19 cellular contexts compared by ENCODE assay signal in genomic region chr18:35172451-35173035, GRCh38.
"Had no signal": no experiment of that assay in that cellular context is flagged by ENCODE, and none has a peak within 500 bp of the region (broad histone marks: within the 10 kb centered on the region; RNA-seq: fewer than 3 reads in every experiment).

No MANE protein-coding gene starts in this region.

- H3K27ac Mint-ChIP-seq: activated CD4-positive, alpha-beta memory T cell treated with anti-CD3 and anti-CD28 coated beads for 36 hours; activated CD8-positive, alpha-beta memory T cell treated with anti-CD3 and anti-CD28 coated beads, Interleukin-2, amount 10 ng/mL, durations not matched to agents 7 days and 5 days; activated naive CD4-positive, alpha-beta T cell treated with anti-CD3 and anti-CD28 coated beads for 36 hours; activated T-helper 2 cell treated with anti-CD3 and anti-CD28 coated beads, Interferon-gamma antibody, Interleukin-2, Interleukin-4, amounts not matched to agents 10 μg/mL and 5 μg/mL and 100 μg/mL, durations not matched to agents 14 hours and 24 hours and 36 hours; endodermal cell; stimulated activated naive B cell treated with anti-CD40 and anti-IgM and Interleukin-4, amounts not matched to agents 10 μg/mL and 1 μg/mL and 100 μg/mL, for 72 hours had no signal

- H3K4me1 ChIP-seq: ascending aorta, parathyroid adenoma, uterus had no signal

- H3K27ac ChIP-seq: ascending aorta, heart right ventricle, parathyroid adenoma, uterus had no signal

- H3K9ac ChIP-seq: parathyroid adenoma had no signal

- H3K4me3 Mint-ChIP-seq: activated CD4-positive, alpha-beta memory T cell treated with anti-CD3 and anti-CD28 coated beads for 36 hours; activated CD8-positive, alpha-beta memory T cell treated with anti-CD3 and anti-CD28 coated beads, Interleukin-2, amount 10 ng/mL, durations not matched to agents 7 days and 5 days; activated naive CD4-positive, alpha-beta T cell treated with anti-CD3 and anti-CD28 coated beads for 36 hours; endodermal cell; stimulated activated naive B cell treated with anti-CD40 and anti-IgM and Interleukin-4, amounts not matched to agents 10 μg/mL and 1 μg/mL and 100 μg/mL, for 72 hours had no signal

- H3K36me3 ChIP-seq: ascending aorta, gastroesophageal sphincter, heart right ventricle, tibial nerve, uterus had no signal

- FAIRE-seq: bronchial epithelial cell had no signal

- ATAC-seq: activated CD8-positive, alpha-beta memory T cell treated with anti-CD3 and anti-CD28 coated beads, Interleukin-2, amount 10 ng/mL, durations not matched to agents 7 days and 5 days; gastroesophageal sphincter; heart right ventricle; stimulated activated naive B cell treated with anti-CD40 and anti-IgM and Interleukin-4, amounts not matched to agents 10 μg/mL and 1 μg/mL and 100 μg/mL, for 72 hours had no signal

- DNase-seq: activated CD4-positive, alpha-beta memory T cell treated with anti-CD3 and anti-CD28 coated beads for 36 hours; activated CD4-positive, alpha-beta T cell treated with anti-CD3 and anti-CD28 coated beads for 1 hour; activated CD8-positive, alpha-beta memory T cell treated with anti-CD3 and anti-CD28 coated beads, Interleukin-2, amount 10 ng/mL, durations not matched to agents 7 days and 5 days; activated naive CD4-positive, alpha-beta T cell treated with anti-CD3 and anti-CD28 coated beads for 36 hours; activated T-cell treated with anti-CD3 and anti-CD28 coated beads, Interleukin-2, amount 50 U/mL, for 1 hour; endodermal cell; heart right ventricle; mammary epithelial cell; retina; stimulated activated CD4-positive, alpha-beta T cell treated with anti-CD3 and anti-CD28 coated beads, Interleukin-2, amount 100 ng/mL, for 48 hours; stimulated activated naive B cell treated with anti-CD40 and anti-IgM and Interleukin-4, amounts not matched to agents 10 μg/mL and 1 μg/mL and 100 μg/mL, for 72 hours; T1000; uterus had no signal

- H3K36me3 Mint-ChIP-seq: activated CD4-positive, alpha-beta memory T cell treated with anti-CD3 and anti-CD28 coated beads for 36 hours; activated CD8-positive, alpha-beta memory T cell treated with anti-CD3 and anti-CD28 coated beads, Interleukin-2, amount 10 ng/mL, durations not matched to agents 7 days and 5 days; stimulated activated naive B cell treated with anti-CD40 and anti-IgM and Interleukin-4, amounts not matched to agents 10 μg/mL and 1 μg/mL and 100 μg/mL, for 72 hours had no signal

- H3K9me3 ChIP-seq: ascending aorta, gastroesophageal sphincter, tibial nerve, uterus had no signal

- H3K4me3 ChIP-seq: ascending aorta, gastroesophageal sphincter, heart right ventricle, tibial nerve, uterus had no signal

- H3K27me3 Mint-ChIP-seq: stimulated activated naive B cell treated with anti-CD40 and anti-IgM and Interleukin-4, amounts not matched to agents 10 μg/mL and 1 μg/mL and 100 μg/mL, for 72 hours had no signal
